In the genomic region with DNA sequence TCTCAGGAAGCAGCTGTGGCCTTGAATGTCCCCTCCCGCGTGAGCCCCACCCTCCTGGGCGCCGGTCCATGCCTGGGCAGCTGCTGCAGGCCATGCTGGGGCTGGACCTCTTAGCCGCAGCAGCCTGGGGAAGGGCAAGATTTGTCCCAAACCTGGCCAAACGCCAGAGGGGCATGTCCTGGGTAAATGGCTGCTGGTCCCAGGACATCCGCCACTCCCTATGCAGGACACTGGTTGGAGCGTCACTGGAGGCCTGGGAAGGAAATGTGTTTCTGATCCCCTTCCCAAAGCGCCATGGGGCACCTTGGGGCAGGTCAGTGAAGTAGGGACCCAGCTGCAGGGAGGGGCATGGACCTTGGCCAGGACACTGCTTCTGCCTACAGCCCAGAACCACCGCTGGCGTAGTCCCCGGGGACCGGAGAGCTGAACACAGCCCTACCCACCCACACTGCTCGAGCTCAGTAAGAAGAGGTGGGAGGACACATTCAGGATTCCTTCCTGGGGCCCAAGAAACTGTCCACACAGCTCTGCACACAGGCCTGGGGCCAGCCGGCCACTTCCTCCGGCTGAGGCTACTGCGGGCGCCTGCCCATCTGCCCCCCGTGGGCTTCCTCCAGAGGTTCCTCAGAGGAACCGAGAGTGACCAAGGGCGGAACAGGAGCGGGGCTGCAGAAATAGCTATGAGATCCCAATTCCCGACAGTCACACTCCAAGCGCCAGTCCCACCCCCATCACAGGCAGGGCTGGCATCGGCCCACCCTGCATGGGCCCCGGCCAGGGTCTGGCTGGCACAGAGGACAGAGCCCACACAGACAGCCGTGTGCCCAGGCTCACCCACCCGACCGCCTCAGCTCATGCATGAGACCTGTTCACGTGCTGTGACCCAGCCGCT, we compare ENCODE assay signal across 1 cellular context.
TF ChIP-seq lines count a peak whose summit lies in the region.

No MANE protein-coding gene starts in this region.

TF ChIP-seq in H1, 55 proteins besides CTCF, POLR2A, EP300 and RAD21:
- TF ChIP-seq CBX8 (IDR thresholded peaks at IDR 0.05; ENCODE audit: borderline replicate concordance, low read depth, low read length): no peak
- no peak for TF ChIP-seq NANOG (IDR thresholded peaks at IDR 0.05; ENCODE audit: insufficient read depth, low read depth, low read length, poor library complexity, severe bottlenecking)
- TF ChIP-seq, protein P1, sequence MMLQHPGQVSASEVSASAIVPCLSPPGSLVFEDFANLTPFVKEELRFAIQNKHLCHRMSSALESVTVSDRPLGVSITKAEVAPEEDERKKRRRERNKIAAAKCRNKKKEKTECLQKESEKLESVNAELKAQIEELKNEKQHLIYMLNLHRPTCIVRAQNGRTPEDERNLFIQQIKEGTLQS (IDR thresholded peaks at IDR 0.05; ENCODE audit: insufficient read depth, low read depth, low read length): no peak
- TF ChIP-seq GTF2F1 (IDR thresholded peaks at IDR 0.05; ENCODE audit: borderline replicate concordance, low read depth, low read length): no peak
- TF ChIP-seq TBP (IDR thresholded peaks at IDR 0.05; ENCODE audit: low read depth, low read length): no peak
- TF ChIP-seq JUND (IDR thresholded peaks at IDR 0.05; ENCODE audit: low read length): no peak
- no peak for TF ChIP-seq SP4 (IDR thresholded peaks at IDR 0.05; ENCODE audit: low read length)
- no peak for TF ChIP-seq BCL11A (IDR thresholded peaks at IDR 0.05; ENCODE audit: low read depth in 2 of 2, low read length in 2 of 2)
- no peak for TF ChIP-seq TCF12 (IDR thresholded peaks at IDR 0.05; ENCODE audit: low read depth, low read length)
- TF ChIP-seq YY1 (IDR thresholded peaks at IDR 0.05; ENCODE audit: low read depth, low read length): no peak
- no peak for TF ChIP-seq FOSL1 (IDR thresholded peaks at IDR 0.05; ENCODE audit: insufficient read depth, low read depth, low read length)
- no peak for TF ChIP-seq KDM5A (IDR thresholded peaks at IDR 0.05; ENCODE audit: low read length)
- no peak for TF ChIP-seq RXRA (IDR thresholded peaks at IDR 0.05; ENCODE audit: insufficient read depth, low read depth, low read length)
- no peak for TF ChIP-seq POLR2AphosphoS5 (IDR thresholded peaks at IDR 0.05; ENCODE audit: low read depth, low read length)
- no peak for TF ChIP-seq SIX5 (IDR thresholded peaks at IDR 0.05; ENCODE audit: low read depth, low read length)
- TF ChIP-seq RBBP5 (IDR thresholded peaks at IDR 0.05; ENCODE audit: borderline replicate concordance, low read depth, low read length): no peak
- TF ChIP-seq RNF2 (IDR thresholded peaks at IDR 0.05; ENCODE audit: borderline replicate concordance, low read depth, low read length, missing control alignments, poor library complexity, severe bottlenecking): no peak
